Comparison of ENCODE assay signal across 8 cellular contexts in the genomic region with DNA sequence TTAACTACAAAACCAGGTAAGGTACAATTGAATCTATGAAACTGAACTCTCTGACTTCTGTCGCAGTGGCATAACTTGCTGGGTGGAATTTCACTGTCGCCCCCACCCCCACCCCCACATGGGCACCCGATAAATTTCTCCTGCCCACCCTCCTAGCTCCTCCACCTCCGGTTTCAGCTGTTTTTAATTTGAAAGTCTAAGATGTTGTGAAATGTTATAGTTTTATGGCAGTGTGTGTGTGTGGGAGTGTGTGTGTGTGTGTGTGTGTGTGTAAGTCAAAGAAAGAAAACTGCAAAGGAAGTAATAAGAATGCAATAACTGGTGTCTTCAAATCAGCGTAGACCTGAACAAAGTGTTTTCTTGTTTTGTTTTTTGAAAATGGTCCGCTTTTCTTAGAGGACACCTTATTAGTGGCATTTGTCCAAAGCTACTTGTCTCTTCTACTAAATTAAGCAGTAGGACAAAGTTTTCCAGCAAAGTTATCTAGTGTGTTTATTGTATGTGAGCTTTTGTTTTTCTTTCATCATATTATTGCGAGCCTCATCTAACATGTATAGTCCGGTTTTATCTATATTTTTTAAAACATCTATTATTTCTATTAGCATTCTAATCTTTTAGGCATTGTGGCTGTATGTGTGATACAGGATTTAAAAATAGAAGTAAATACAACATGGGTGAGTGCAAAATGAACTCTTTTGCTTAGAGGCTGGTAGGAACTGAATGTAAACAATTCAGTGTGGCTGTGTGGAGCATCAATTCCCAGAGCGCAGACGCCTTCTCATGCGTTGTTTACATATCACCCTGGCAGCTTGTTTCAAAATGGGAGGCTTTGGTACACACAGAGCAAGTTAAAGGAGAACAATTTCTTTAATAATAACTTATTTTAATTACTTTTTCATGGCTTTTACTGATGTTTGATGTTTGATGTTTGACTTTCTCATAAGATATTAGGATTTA. TPM values are rescaled to one million over a fixed set of nuclear protein-coding genes. Genes with fewer than 3 reads are reported as not detected.
DNase-seq lines count a peak whose midpoint lies in the region; ATAC-seq and TF ChIP-seq lines count a peak whose summit lies in the region.

No MANE protein-coding gene starts in this region.

- H3K4me3 Mint-ChIP-seq in stimulated activated naive B cell treated with anti-CD40 and anti-IgM and Interleukin-4, amounts not matched to agents 10 μg/mL and 1 μg/mL and 100 μg/mL, for 72 hours: no peak overlapping the region
- H3K4me3 Mint-ChIP-seq in T-helper 2 cell treated with Interferon-gamma antibody and Interleukin-4, amounts not matched to agents 5 μg/mL and 100 μg/mL, for 36 hours: no peak overlapping the region

- no peaks in the 10 kb centered on the region for H3K36me3 ChIP-seq in vagina

- H3K27ac ChIP-seq in vagina: peak overlapping the region; percentile 71

- H3K4me1 ChIP-seq in vagina: peaks cover 41% of the 10 kb centered on the region

- no peaks in the 10 kb centered on the region for H3K9me3 ChIP-seq in vagina

- no peak for ATAC-seq in GM18867 (IDR thresholded peaks at IDR 0.05; ENCODE audit: unreplicated experiment)
- no peak for ATAC-seq in stimulated activated naive B cell treated with anti-CD40 and anti-IgM and Interleukin-4, amounts not matched to agents 10 μg/mL and 1 μg/mL and 100 μg/mL, for 72 hours (replicated peaks)

- no peak for TF ChIP-seq CTCF in astrocyte of the spinal cord (IDR thresholded peaks at IDR 0.05; ENCODE audit: low read depth, low read length)
- no peak for TF ChIP-seq CTCF in vagina (IDR thresholded peaks at IDR 0.05)

- DNase-seq in NCI-H2107 treated with DMSO at 0.1 percent for 48 hours (lab: John Stamatoyannopoulos, UW; ENCODE audit: unreplicated experiment): peak; percentile 52
- no peak for DNase-seq in NCI-H2107 (lab: John Stamatoyannopoulos, UW)
- peak; percentile 67 for DNase-seq in astrocyte of the spinal cord (ENCODE audit: low read depth, low spot score)
- DNase-seq in left kidney (ENCODE audit: low read depth, low spot score): peak; percentile 91
- no peak for DNase-seq in vagina (ENCODE audit: extremely low spot score in 2 of 2)
- DNase-seq in stimulated activated naive B cell treated with anti-CD40 and anti-IgM and Interleukin-4, amounts not matched to agents 10 μg/mL and 1 μg/mL and 100 μg/mL, for 72 hours: no peak
- no peak for DNase-seq in T-helper 2 cell treated with Interferon-gamma antibody and Interleukin-4, amounts not matched to agents 5 μg/mL and 100 μg/mL, for 36 hours (ENCODE audit: low spot score)

- H3K9me3 Mint-ChIP-seq in stimulated activated naive B cell treated with anti-CD40 and anti-IgM and Interleukin-4, amounts not matched to agents 10 μg/mL and 1 μg/mL and 100 μg/mL, for 72 hours: no peaks in the 10 kb centered on the region
- H3K9me3 Mint-ChIP-seq in T-helper 2 cell treated with Interferon-gamma antibody and Interleukin-4, amounts not matched to agents 5 μg/mL and 100 μg/mL, for 36 hours: no peaks in the 10 kb centered on the region

- no peaks in the 10 kb centered on the region for H3K36me3 Mint-ChIP-seq in stimulated activated naive B cell treated with anti-CD40 and anti-IgM and Interleukin-4, amounts not matched to agents 10 μg/mL and 1 μg/mL and 100 μg/mL, for 72 hours
- no peaks in the 10 kb centered on the region for H3K36me3 Mint-ChIP-seq in T-helper 2 cell treated with Interferon-gamma antibody and Interleukin-4, amounts not matched to agents 5 μg/mL and 100 μg/mL, for 36 hours (ENCODE audit: low read depth)

- no peak overlapping the region for H3K27ac Mint-ChIP-seq in stimulated activated naive B cell treated with anti-CD40 and anti-IgM and Interleukin-4, amounts not matched to agents 10 μg/mL and 1 μg/mL and 100 μg/mL, for 72 hours
- H3K27ac Mint-ChIP-seq in T-helper 2 cell treated with Interferon-gamma antibody and Interleukin-4, amounts not matched to agents 5 μg/mL and 100 μg/mL, for 36 hours: no peak overlapping the region

- in situ Hi-C loops in astrocyte of the spinal cord (cut with HindIII; ENCODE audit: low sequenced_read_pairs): no loop called here

- H3K4me3 ChIP-seq in astrocyte of the spinal cord (ENCODE audit: low read depth, low read length) (peak overlapping the region; percentile 52), vagina (peak overlapping the region; percentile 20 to 25)

- TF ChIP-seq POLR2A in vagina (IDR thresholded peaks at IDR 0.05): no peak

- intact Hi-C loops in vagina (cut with DNase I): no loop called here

- no peaks in the 10 kb centered on the region for H3K27me3 ChIP-seq in vagina

- H3K4me1 Mint-ChIP-seq in stimulated activated naive B cell treated with anti-CD40 and anti-IgM and Interleukin-4, amounts not matched to agents 10 μg/mL and 1 μg/mL and 100 μg/mL, for 72 hours: no peaks in the 10 kb centered on the region
- no peaks in the 10 kb centered on the region for H3K4me1 Mint-ChIP-seq in T-helper 2 cell treated with Interferon-gamma antibody and Interleukin-4, amounts not matched to agents 5 μg/mL and 100 μg/mL, for 36 hours (ENCODE audit: low read depth)

- no peaks in the 10 kb centered on the region for H3K27me3 Mint-ChIP-seq in stimulated activated naive B cell treated with anti-CD40 and anti-IgM and Interleukin-4, amounts not matched to agents 10 μg/mL and 1 μg/mL and 100 μg/mL, for 72 hours
- no peaks in the 10 kb centered on the region for H3K27me3 Mint-ChIP-seq in T-helper 2 cell treated with Interferon-gamma antibody and Interleukin-4, amounts not matched to agents 5 μg/mL and 100 μg/mL, for 36 hours (ENCODE audit: low read depth)

RNA-seq across cellular contexts. Expression of gene DTNA, which starts 0.6 kb away (rescaled TPM):
- total RNA-seq in vagina: 18.4 TPM

Comparison
In these comparisons a context has a peak if more than half of its experiments do, and no peak if none do; other contexts are left out.
1. DNase-seq: peak in NCI-H2107 treated with DMSO at 0.1 percent for 48 hours (single experiment), astrocyte of the spinal cord (single experiment) and left kidney (single experiment); none in NCI-H2107 (single experiment), vagina (0 of 2), stimulated activated naive B cell treated with anti-CD40 and anti-IgM and Interleukin-4, amounts not matched to agents 10 μg/mL and 1 μg/mL and 100 μg/mL, for 72 hours (single experiment) and T-helper 2 cell treated with Interferon-gamma antibody and Interleukin-4, amounts not matched to agents 5 μg/mL and 100 μg/mL, for 36 hours (single experiment).